ENCODE assay signal across 1 cellular context in genomic region chr19:49570997-49571676, GRCh38.
A peak's percentile ranks its signal among the peaks of the same experiment; 100 is the strongest.
TF ChIP-seq lines count a peak whose summit lies in the region.

No MANE protein-coding gene starts in this region.

TF ChIP-seq in H1, 55 proteins besides CTCF, POLR2A, EP300 and RAD21:
- TF ChIP-seq CHD2 (IDR thresholded peaks at IDR 0.05; ENCODE audit: low read length), result no peak
- TF ChIP-seq SIN3A (conservative IDR thresholded peaks at IDR 0.05 in 1 of 2, IDR thresholded peaks at IDR 0.05 in 1 of 2; ENCODE audit: low read depth in 1 of 2, low read length in 2 of 2), result 0 out of 4 replicates have a peak, but pooled peaks of 1 of the 2 experiments have one; percentile 3
